1 cellular context compared by ENCODE assay signal in the genomic region with DNA sequence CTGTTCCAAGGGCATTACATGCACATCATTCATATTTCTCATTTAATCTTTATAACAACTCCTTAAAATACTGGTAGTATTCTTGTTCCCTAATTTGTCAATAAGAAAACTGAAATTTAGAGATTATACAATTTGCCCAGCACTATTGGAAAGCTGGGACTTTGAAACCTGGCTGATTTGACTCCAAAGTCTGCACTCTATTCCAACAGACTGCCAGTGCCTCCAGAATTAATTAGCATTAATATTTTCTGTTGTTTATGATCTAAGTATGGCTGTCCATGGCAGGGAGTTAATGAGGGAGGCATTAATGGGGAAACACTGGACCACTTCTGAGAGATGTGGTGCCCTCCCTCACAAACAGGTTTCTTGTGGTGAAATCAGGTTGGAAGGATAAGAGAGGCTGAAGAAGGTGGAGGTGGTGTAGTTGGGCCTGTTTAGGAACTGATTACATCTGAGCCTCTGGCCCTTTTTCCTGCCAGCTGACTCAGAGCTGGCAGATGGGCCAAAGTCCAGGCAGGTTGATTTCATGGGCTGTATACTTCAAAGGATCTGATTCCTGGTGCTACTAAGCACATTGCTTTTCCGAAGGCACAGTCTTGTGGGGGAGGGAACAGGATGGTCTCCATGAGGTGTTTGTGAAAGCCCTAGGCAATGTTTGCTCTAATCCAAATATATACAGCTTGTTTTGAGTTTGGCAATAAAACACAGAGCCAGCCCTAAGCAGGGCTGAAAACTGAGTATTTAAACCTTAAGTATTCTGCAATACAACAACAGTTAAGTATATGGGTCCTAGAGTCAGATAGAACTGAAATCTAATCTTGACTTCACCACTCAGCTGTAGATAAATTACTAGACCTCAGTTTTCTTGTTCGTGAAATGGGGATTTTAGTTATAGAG.
TF ChIP-seq lines count a peak whose summit lies in the region.

No MANE protein-coding gene starts in this region.

TF ChIP-seq in HepG2, 621 proteins besides CTCF, POLR2A, EP300 and RAD21 (continued from another document and continues in another):
- TF ChIP-seq, protein P1, sequence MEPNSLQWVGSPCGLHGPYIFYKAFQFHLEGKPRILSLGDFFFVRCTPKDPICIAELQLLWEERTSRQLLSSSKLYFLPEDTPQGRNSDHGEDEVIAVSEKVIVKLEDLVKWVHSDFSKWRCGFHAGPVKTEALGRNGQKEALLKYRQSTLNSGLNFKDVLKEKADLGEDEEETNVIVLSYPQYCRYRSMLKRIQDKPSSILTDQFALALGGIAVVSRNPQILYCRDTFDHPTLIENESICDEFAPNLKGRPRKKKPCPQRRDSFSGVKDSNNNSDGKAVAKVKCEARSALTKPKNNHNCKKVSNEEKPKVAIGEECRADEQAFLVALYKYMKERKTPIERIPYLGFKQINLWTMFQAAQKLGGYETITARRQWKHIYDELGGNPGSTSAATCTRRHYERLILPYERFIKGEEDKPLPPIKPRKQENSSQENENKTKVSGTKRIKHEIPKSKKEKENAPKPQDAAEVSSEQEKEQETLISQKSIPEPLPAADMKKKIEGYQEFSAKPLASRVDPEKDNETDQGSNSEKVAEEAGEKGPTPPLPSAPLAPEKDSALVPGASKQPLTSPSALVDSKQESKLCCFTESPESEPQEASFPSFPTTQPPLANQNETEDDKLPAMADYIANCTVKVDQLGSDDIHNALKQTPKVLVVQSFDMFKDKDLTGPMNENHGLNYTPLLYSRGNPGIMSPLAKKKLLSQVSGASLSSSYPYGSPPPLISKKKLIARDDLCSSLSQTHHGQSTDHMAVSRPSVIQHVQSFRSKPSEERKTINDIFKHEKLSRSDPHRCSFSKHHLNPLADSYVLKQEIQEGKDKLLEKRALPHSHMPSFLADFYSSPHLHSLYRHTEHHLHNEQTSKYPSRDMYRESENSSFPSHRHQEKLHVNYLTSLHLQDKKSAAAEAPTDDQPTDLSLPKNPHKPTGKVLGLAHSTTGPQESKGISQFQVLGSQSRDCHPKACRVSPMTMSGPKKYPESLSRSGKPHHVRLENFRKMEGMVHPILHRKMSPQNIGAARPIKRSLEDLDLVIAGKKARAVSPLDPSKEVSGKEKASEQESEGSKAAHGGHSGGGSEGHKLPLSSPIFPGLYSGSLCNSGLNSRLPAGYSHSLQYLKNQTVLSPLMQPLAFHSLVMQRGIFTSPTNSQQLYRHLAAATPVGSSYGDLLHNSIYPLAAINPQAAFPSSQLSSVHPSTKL (CRISPR knock-in tag; IDR thresholded peaks at IDR 0.05), result peak; percentile 98
- TF ChIP-seq, protein P2, sequence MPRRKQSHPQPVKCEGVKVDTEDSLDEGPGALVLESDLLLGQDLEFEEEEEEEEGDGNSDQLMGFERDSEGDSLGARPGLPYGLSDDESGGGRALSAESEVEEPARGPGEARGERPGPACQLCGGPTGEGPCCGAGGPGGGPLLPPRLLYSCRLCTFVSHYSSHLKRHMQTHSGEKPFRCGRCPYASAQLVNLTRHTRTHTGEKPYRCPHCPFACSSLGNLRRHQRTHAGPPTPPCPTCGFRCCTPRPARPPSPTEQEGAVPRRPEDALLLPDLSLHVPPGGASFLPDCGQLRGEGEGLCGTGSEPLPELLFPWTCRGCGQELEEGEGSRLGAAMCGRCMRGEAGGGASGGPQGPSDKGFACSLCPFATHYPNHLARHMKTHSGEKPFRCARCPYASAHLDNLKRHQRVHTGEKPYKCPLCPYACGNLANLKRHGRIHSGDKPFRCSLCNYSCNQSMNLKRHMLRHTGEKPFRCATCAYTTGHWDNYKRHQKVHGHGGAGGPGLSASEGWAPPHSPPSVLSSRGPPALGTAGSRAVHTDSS (CRISPR knock-in tag; conservative IDR thresholded peaks at IDR 0.05), result no peak
- TF ChIP-seq ZNF335 (CRISPR knock-in tag; IDR thresholded peaks at IDR 0.05), result no peak; the same call in 1 of the 2 replicates
- TF ChIP-seq HDAC6 (IDR thresholded peaks at IDR 0.05; ENCODE audit: low read depth, low read length), result no peak
- peak; percentile 88 for TF ChIP-seq ZNF629 (CRISPR knock-in tag; conservative IDR thresholded peaks at IDR 0.05)
- TF ChIP-seq, protein P3, sequence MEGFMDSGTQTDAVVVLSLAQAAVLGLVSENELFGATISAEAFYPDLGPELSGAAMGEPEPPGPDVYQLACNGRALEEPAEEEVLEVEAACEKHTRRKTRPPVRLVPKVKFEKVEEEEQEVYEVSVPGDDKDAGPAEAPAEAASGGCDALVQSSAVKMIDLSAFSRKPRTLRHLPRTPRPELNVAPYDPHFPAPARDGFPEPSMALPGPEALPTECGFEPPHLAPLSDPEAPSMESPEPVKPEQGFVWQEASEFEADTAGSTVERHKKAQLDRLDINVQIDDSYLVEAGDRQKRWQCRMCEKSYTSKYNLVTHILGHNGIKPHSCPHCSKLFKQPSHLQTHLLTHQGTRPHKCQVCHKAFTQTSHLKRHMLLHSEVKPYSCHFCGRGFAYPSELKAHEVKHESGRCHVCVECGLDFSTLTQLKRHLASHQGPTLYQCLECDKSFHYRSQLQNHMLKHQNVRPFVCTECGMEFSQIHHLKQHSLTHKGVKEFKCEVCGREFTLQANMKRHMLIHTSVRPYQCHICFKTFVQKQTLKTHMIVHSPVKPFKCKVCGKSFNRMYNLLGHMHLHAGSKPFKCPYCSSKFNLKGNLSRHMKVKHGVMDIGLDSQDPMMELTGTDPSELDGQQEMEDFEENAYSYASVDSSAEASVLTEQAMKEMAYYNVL (CRISPR knock-in tag; IDR thresholded peaks at IDR 0.05; ENCODE audit: borderline replicate concordance), result peak; percentile 46; the same call in 1 of the 2 replicates
- TF ChIP-seq U2AF1 (optimal IDR thresholded peaks at IDR 0.05; ENCODE audit: low read depth, low read length), result no peak
- no peak for TF ChIP-seq ZNF720 (CRISPR knock-in tag; IDR thresholded peaks at IDR 0.05)
- TF ChIP-seq, protein P4, sequence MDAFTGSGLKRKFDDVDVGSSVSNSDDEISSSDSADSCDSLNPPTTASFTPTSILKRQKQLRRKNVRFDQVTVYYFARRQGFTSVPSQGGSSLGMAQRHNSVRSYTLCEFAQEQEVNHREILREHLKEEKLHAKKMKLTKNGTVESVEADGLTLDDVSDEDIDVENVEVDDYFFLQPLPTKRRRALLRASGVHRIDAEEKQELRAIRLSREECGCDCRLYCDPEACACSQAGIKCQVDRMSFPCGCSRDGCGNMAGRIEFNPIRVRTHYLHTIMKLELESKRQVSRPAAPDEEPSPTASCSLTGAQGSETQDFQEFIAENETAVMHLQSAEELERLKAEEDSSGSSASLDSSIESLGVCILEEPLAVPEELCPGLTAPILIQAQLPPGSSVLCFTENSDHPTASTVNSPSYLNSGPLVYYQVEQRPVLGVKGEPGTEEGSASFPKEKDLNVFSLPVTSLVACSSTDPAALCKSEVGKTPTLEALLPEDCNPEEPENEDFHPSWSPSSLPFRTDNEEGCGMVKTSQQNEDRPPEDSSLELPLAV (CRISPR knock-in tag; conservative IDR thresholded peaks at IDR 0.05; ENCODE audit: low read depth), result no peak
- TF ChIP-seq, protein P5, sequence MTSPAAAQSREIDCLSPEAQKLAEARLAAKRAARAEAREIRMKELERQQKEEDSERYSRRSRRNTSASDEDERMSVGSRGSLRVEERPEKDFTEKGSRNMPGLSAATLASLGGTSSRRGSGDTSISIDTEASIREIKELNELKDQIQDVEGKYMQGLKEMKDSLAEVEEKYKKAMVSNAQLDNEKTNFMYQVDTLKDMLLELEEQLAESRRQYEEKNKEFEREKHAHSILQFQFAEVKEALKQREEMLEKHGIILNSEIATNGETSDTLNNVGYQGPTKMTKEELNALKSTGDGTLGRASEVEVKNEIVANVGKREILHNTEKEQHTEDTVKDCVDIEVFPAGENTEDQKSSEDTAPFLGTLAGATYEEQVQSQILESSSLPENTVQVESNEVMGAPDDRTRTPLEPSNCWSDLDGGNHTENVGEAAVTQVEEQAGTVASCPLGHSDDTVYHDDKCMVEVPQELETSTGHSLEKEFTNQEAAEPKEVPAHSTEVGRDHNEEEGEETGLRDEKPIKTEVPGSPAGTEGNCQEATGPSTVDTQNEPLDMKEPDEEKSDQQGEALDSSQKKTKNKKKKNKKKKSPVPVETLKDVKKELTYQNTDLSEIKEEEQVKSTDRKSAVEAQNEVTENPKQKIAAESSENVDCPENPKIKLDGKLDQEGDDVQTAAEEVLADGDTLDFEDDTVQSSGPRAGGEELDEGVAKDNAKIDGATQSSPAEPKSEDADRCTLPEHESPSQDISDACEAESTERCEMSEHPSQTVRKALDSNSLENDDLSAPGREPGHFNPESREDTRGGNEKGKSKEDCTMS (CRISPR knock-in tag; conservative IDR thresholded peaks at IDR 0.05), result no peak
- TF ChIP-seq TOPORS (CRISPR knock-in tag; IDR thresholded peaks at IDR 0.05), result no peak
- TF ChIP-seq ZBTB2 (CRISPR knock-in tag; IDR thresholded peaks at IDR 0.05; ENCODE audit: low read depth), result no peak
- peak; percentile 95 for TF ChIP-seq NCOR1 (IDR thresholded peaks at IDR 0.05; ENCODE audit: borderline replicate concordance, low read length)
- no peak; the same call in 1 of the 2 replicates for TF ChIP-seq ZZZ3 (CRISPR knock-in tag; IDR thresholded peaks at IDR 0.05; ENCODE audit: borderline replicate concordance)
- no peak for TF ChIP-seq WIZ (CRISPR knock-in tag; IDR thresholded peaks at IDR 0.05)
- peak; percentile 76; the same call in 1 of the 2 replicates for TF ChIP-seq SSRP1 (CRISPR knock-in tag; IDR thresholded peaks at IDR 0.05)
- TF ChIP-seq ZNF124 (CRISPR knock-in tag; IDR thresholded peaks at IDR 0.05), result peak; percentile 65; the same call in 1 of the 2 replicates
- no peak for TF ChIP-seq PBX3 (CRISPR knock-in tag; IDR thresholded peaks at IDR 0.05; ENCODE audit: borderline replicate concordance)
- TF ChIP-seq MIER3 (CRISPR knock-in tag; IDR thresholded peaks at IDR 0.05; ENCODE audit: borderline replicate concordance), result peak; percentile 91; the same call in 1 of the 2 replicates
- no peak for TF ChIP-seq SMAD1 (CRISPR knock-in tag; IDR thresholded peaks at IDR 0.05; ENCODE audit: borderline replicate concordance, low read depth)
- peak; percentile 65; the same call in 1 of the 2 replicates for TF ChIP-seq ZNF230 (CRISPR knock-in tag; IDR thresholded peaks at IDR 0.05)
- TF ChIP-seq TGIF2 (CRISPR knock-in tag; IDR thresholded peaks at IDR 0.05), result peak; percentile 81
- TF ChIP-seq FOXA1 (IDR thresholded peaks at IDR 0.05), result no peak
- TF ChIP-seq FOXA1 (CRISPR knock-in tag; IDR thresholded peaks at IDR 0.05), result peak; percentile 64; the same call in 1 of the 2 replicates
- 0 out of 2 replicates have a peak, but pooled peaks have one; percentile 28 for TF ChIP-seq MXD4 (CRISPR knock-in tag; IDR thresholded peaks at IDR 0.05)
- TF ChIP-seq, protein P6, sequence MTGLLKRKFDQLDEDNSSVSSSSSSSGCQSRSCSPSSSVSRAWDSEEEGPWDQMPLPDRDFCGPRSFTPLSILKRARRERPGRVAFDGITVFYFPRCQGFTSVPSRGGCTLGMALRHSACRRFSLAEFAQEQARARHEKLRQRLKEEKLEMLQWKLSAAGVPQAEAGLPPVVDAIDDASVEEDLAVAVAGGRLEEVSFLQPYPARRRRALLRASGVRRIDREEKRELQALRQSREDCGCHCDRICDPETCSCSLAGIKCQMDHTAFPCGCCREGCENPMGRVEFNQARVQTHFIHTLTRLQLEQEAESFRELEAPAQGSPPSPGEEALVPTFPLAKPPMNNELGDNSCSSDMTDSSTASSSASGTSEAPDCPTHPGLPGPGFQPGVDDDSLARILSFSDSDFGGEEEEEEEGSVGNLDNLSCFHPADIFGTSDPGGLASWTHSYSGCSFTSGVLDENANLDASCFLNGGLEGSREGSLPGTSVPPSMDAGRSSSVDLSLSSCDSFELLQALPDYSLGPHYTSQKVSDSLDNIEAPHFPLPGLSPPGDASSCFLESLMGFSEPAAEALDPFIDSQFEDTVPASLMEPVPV (CRISPR knock-in tag; IDR thresholded peaks at IDR 0.05), result peak; percentile 53; the same call in 1 of the 2 replicates
- 0 out of 2 replicates have a peak, but pooled peaks have one; percentile 35 for TF ChIP-seq ZNF878 (CRISPR knock-in tag; IDR thresholded peaks at IDR 0.05)
- TF ChIP-seq, protein P7, sequence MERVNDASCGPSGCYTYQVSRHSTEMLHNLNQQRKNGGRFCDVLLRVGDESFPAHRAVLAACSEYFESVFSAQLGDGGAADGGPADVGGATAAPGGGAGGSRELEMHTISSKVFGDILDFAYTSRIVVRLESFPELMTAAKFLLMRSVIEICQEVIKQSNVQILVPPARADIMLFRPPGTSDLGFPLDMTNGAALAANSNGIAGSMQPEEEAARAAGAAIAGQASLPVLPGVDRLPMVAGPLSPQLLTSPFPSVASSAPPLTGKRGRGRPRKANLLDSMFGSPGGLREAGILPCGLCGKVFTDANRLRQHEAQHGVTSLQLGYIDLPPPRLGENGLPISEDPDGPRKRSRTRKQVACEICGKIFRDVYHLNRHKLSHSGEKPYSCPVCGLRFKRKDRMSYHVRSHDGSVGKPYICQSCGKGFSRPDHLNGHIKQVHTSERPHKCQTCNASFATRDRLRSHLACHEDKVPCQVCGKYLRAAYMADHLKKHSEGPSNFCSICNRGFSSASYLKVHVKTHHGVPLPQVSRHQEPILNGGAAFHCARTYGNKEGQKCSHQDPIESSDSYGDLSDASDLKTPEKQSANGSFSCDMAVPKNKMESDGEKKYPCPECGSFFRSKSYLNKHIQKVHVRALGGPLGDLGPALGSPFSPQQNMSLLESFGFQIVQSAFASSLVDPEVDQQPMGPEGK (CRISPR knock-in tag; IDR thresholded peaks at IDR 0.05), result peak; percentile 77
- TF ChIP-seq MYC (CRISPR knock-in tag; IDR thresholded peaks at IDR 0.05; ENCODE audit: borderline replicate concordance), result peak; percentile 77
- no peak for TF ChIP-seq ZNF235 (CRISPR knock-in tag; IDR thresholded peaks at IDR 0.05; ENCODE audit: borderline replicate concordance)
